ENCODE assay signal across 14 cellular contexts in genomic region chr18:48825101-48825745, GRCh38.
DNase-seq lines count a peak whose midpoint lies in the region; ATAC-seq and TF ChIP-seq lines count a peak whose summit lies in the region.
"Had no signal": no experiment of that assay in that cellular context is flagged by ENCODE, and none has a peak within 500 bp of the region (broad histone marks: within the 10 kb centered on the region; RNA-seq: fewer than 3 reads in every experiment).

No MANE protein-coding gene starts in this region.

- peaks cover 47% of the 10 kb centered on the region for H3K36me3 Mint-ChIP-seq in stimulated activated effector memory CD8-positive, alpha-beta T cell treated with anti-CD3 and anti-CD28 coated beads, Interleukin-12 subunit alpha, Interleukin-12 subunit beta, amount 100 ng/mL, for 72 hours

- peak overlapping the region; percentile 63 for H3K27ac Mint-ChIP-seq in stimulated activated effector memory CD8-positive, alpha-beta T cell treated with anti-CD3 and anti-CD28 coated beads, Interleukin-12 subunit alpha, Interleukin-12 subunit beta, amount 100 ng/mL, for 72 hours
- H3K27ac Mint-ChIP-seq: activated naive CD4-positive, alpha-beta T cell treated with anti-CD3 and anti-CD28 coated beads for 36 hours had no signal

- H3K4me3 ChIP-seq in breast epithelium, result no peak overlapping the region
- H3K4me3 ChIP-seq: gastroesophageal sphincter had no signal

- no peaks in the 10 kb centered on the region for H3K36me3 ChIP-seq in breast epithelium

- no peak overlapping the region for H3K4me3 Mint-ChIP-seq in stimulated activated effector memory CD8-positive, alpha-beta T cell treated with anti-CD3 and anti-CD28 coated beads, Interleukin-12 subunit alpha, Interleukin-12 subunit beta, amount 100 ng/mL, for 72 hours
- H3K4me3 Mint-ChIP-seq: activated naive CD4-positive, alpha-beta T cell treated with anti-CD3 and anti-CD28 coated beads for 36 hours had no signal

- DNase-seq in breast epithelium (ENCODE audit: low spot score in 2 of 2) (peak in 1 of 2 donors; percentile 34), iris pigment epithelial cell (ENCODE audit: low read depth) (peak; percentile 55), NCI-H146 treated with DMSO at 0.1 percent for 48 hours (lab: John Stamatoyannopoulos, UW; ENCODE audit: unreplicated experiment) (no peak), NCI-H446 treated with DMSO at 0.1 percent for 48 hours (lab: John Stamatoyannopoulos, UW) (no peak)
- DNase-seq in stimulated activated effector memory CD8-positive, alpha-beta T cell treated with anti-CD3 and anti-CD28 coated beads, Interleukin-12 subunit alpha, Interleukin-12 subunit beta, amount 100 ng/mL, for 72 hours (ENCODE audit: low spot score in 2 of 2), result peak in 1 of 2 donors; percentile 37
- DNase-seq: activated naive CD4-positive, alpha-beta T cell treated with anti-CD3 and anti-CD28 coated beads for 36 hours; DND-41; NCI-H1417; stimulated activated CD4-positive, alpha-beta T cell treated with anti-CD3 and anti-CD28 coated beads, Interleukin-15, amount 100 ng/mL, for 24 hours had no signal

- peaks cover 90% of the 10 kb centered on the region for H3K4me1 Mint-ChIP-seq in stimulated activated effector memory CD8-positive, alpha-beta T cell treated with anti-CD3 and anti-CD28 coated beads, Interleukin-12 subunit alpha, Interleukin-12 subunit beta, amount 100 ng/mL, for 72 hours

- ATAC-seq in stimulated activated effector memory CD8-positive, alpha-beta T cell treated with anti-CD3 and anti-CD28 coated beads, Interleukin-12 subunit alpha, Interleukin-12 subunit beta, amount 100 ng/mL, for 72 hours, result no peak
- ATAC-seq in GM19328 (IDR thresholded peaks at IDR 0.05; ENCODE audit: unreplicated experiment) (no peak), GM18517 (IDR thresholded peaks at IDR 0.05; ENCODE audit: unreplicated experiment) (no peak)
- ATAC-seq: gastroesophageal sphincter had no signal

- TF ChIP-seq POLR2A in breast epithelium (IDR thresholded peaks at IDR 0.05), result no peak

- no peak for TF ChIP-seq CTCF in breast epithelium (IDR thresholded peaks at IDR 0.05)

- peak; percentile 2; the same call in 1 of the 2 replicates for TF ChIP-seq RAD21 in Ishikawa (IDR thresholded peaks at IDR 0.05; ENCODE audit: low read depth)

- 0 out of 2 replicates have a peak, but pooled peaks have one; percentile 28 for TF ChIP-seq EP300 in Ishikawa (IDR thresholded peaks at IDR 0.05; ENCODE audit: borderline replicate concordance)

- peaks cover 4 to 5% of the 10 kb centered on the region in 2 donors for H3K4me1 ChIP-seq in breast epithelium

- H3K27me3 ChIP-seq in breast epithelium, result no peaks in the 10 kb centered on the region
- H3K27me3 ChIP-seq: gastroesophageal sphincter had no signal

- no peaks in the 10 kb centered on the region for H3K9me3 Mint-ChIP-seq in stimulated activated effector memory CD8-positive, alpha-beta T cell treated with anti-CD3 and anti-CD28 coated beads, Interleukin-12 subunit alpha, Interleukin-12 subunit beta, amount 100 ng/mL, for 72 hours
- H3K9me3 Mint-ChIP-seq: activated naive CD4-positive, alpha-beta T cell treated with anti-CD3 and anti-CD28 coated beads for 36 hours had no signal

- intact Hi-C loops in breast epithelium (cut with DNase I; ENCODE audit: low total_unique reads), result no loop called here

- no peaks in the 10 kb centered on the region for H3K9me3 ChIP-seq in breast epithelium
- H3K9me3 ChIP-seq: gastroesophageal sphincter had no signal

- H3K27ac ChIP-seq in breast epithelium, result peak overlapping the region; percentile 42 to 59
- H3K27ac ChIP-seq: HL-60 had no signal

TF ChIP-seq in Ishikawa, 13 proteins besides CTCF, POLR2A, EP300 and RAD21:
- TF ChIP-seq TAF1 (IDR thresholded peaks at IDR 0.05; ENCODE audit: low read depth) (no peak), EGR1 (IDR thresholded peaks at IDR 0.05) (peak; percentile 20; the same call in 1 of the 2 replicates)
